1 cellular context compared by ENCODE assay signal in the genomic region with DNA sequence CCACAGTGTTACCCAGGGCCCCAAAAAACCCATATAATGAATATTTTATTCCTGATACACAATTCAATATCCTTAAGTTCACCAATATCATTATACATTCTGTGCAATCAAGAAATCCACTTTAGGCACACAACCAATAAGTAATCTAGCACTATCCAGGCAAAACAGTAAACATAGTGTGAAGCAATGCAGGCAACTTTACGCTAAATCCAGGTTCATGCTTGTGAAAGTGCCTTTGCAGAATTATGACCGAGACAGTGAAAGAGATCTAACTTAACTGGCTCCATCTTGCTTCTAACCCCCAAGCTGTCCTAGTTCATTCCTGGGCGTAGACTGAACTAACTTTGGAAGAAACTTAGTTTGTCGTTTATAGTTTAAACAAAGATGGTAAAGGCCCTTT.
TF ChIP-seq lines count a peak whose summit lies in the region.

No MANE protein-coding gene starts in this region.

TF ChIP-seq in K562, 482 proteins besides CTCF, POLR2A, EP300 and RAD21:
- TF ChIP-seq SAFB2 (IDR thresholded peaks at IDR 0.05; ENCODE audit: borderline replicate concordance, low read depth, low read length, severe bottlenecking) (no peak), NFXL1 (CRISPR knock-in tag; IDR thresholded peaks at IDR 0.05) (no peak), NFRKB (IDR thresholded peaks at IDR 0.05; ENCODE audit: low read depth) (no peak), DNMT1 (IDR thresholded peaks at IDR 0.05) (no peak), TRIM24 (IDR thresholded peaks at IDR 0.05) (no peak), TAF9B (IDR thresholded peaks at IDR 0.05; ENCODE audit: partially characterized antibody) (no peak), ZNF232 (CRISPR knock-in tag; IDR thresholded peaks at IDR 0.05) (no peak), ZC3H11A (IDR thresholded peaks at IDR 0.05; ENCODE audit: low read depth, low read length) (no peak), CTBP1 (IDR thresholded peaks at IDR 0.05; ENCODE audit: borderline replicate concordance) (no peak), ZNF146 (CRISPR knock-in tag; IDR thresholded peaks at IDR 0.05; ENCODE audit: unreplicated experiment) (no peak), ZC3H4 (CRISPR knock-in tag; IDR thresholded peaks at IDR 0.05; ENCODE audit: borderline replicate concordance) (no peak), ZNF766 (CRISPR knock-in tag; conservative IDR thresholded peaks at IDR 0.05) (no peak), ZC3H8 (IDR thresholded peaks at IDR 0.05) (no peak)
- TF ChIP-seq, protein P1, sequence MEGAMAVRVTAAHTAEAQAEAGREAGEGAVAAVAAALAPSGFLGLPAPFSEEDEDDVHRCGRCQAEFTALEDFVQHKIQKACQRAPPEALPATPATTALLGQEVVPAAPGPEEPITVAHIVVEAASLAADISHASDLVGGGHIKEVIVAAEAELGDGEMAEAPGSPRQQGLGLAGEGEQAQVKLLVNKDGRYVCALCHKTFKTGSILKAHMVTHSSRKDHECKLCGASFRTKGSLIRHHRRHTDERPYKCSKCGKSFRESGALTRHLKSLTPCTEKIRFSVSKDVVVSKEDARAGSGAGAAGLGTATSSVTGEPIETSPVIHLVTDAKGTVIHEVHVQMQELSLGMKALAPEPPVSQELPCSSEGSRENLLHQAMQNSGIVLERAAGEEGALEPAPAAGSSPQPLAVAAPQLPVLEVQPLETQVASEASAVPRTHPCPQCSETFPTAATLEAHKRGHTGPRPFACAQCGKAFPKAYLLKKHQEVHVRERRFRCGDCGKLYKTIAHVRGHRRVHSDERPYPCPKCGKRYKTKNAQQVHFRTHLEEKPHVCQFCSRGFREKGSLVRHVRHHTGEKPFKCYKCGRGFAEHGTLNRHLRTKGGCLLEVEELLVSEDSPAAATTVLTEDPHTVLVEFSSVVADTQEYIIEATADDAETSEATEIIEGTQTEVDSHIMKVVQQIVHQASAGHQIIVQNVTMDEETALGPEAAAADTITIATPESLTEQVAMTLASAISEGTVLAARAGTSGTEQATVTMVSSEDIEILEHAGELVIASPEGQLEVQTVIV (CRISPR knock-in tag; IDR thresholded peaks at IDR 0.05; ENCODE audit: borderline replicate concordance), result no peak
TF ChIP-seq in K562: peak in this region for 0.
